ENCODE assay signal across 7 cellular contexts in the genomic region with DNA sequence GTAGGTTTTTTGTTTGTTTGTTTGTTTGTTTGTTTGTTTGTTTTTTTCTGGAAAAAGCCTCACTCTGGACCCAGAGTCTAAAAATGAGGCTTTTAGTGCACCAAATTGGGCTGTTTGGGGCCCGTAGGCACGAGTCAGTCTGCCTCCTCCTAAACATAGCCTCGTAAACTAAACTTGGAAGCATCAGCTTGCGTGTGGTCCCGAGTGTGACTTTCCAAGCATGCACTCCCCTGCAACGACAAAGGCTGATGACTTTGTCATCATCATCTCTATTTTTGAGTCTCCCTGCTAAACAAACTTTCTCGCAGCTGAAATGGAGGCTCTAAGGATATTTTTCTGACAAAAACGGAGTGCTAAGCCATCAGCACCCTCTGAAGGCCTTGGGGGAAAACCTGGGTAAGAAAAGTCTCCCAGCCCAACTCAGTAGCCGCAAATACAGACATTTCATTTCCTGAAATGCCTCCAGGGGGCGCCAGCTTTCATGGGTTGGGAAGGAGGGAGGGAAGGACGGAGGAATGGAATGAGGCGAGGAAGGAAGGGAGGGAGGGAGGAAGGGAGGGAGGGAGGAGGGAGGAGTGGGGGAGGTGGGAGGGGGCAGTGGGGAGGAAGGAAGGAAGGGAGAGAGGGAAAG.
DNase-seq lines count a peak whose midpoint lies in the region; ATAC-seq and TF ChIP-seq lines count a peak whose summit lies in the region.

No MANE protein-coding gene starts in this region.

- H3K27me3 Mint-ChIP-seq in endodermal cell (ENCODE audit: insufficient read depth): no peaks in the 10 kb centered on the region

- H3K27ac Mint-ChIP-seq in endodermal cell: no peak overlapping the region

- H3K9me3 ChIP-seq in RWPE2 (ENCODE audit: severe bottlenecking) (no peaks in the 10 kb centered on the region), endodermal cell (ENCODE audit: control insufficient read depth, low read length) (no peaks in the 10 kb centered on the region), thoracic aorta (no peaks in the 10 kb centered on the region)

- H3K4me1 Mint-ChIP-seq in endodermal cell: peaks cover 45% of the 10 kb centered on the region

- H3K4me3 ChIP-seq in Jurkat, Clone E6-1 (ENCODE audit: low read length): no peak overlapping the region
- H3K4me3 ChIP-seq in RWPE2 (ENCODE audit: severe bottlenecking) (no peak overlapping the region), endodermal cell (ENCODE audit: low read length) (no peak overlapping the region), thoracic aorta (peak overlapping the region; percentile 6)

- H3K9me3 Mint-ChIP-seq in endodermal cell: no peaks in the 10 kb centered on the region

- H3K4me1 ChIP-seq in RWPE2 (ENCODE audit: insufficient read depth, poor library complexity, severe bottlenecking) (peaks cover 61% of the 10 kb centered on the region), endodermal cell (ENCODE audit: control insufficient read depth, insufficient read depth, low read length) (peaks cover 17% of the 10 kb centered on the region), thoracic aorta (ENCODE audit: control insufficient read depth in 1 of 2, low read depth in 2 of 2) (peaks cover 51 to 83% of the 10 kb centered on the region in 2 donors)

- WGBS in endodermal cell (ENCODE audit: insufficient coverage in 1 of 2, insufficient read length in 1 of 2), 2 experiments: 43 to 58% methylated on average over 8 to 12 of the region's 12 CpGs

- H3K27me3 ChIP-seq in RWPE2 (ENCODE audit: insufficient read depth, poor library complexity, severe bottlenecking) (no peaks in the 10 kb centered on the region), endodermal cell (ENCODE audit: control insufficient read depth, insufficient read depth, low read length, poor library complexity, severe bottlenecking) (peaks cover 4% of the 10 kb centered on the region), thoracic aorta (replicated peaks; ENCODE audit: insufficient read depth) (no peaks in the 10 kb centered on the region)

- H3K4me3 Mint-ChIP-seq in endodermal cell: no peak overlapping the region

- no peaks in the 10 kb centered on the region for H3K36me3 ChIP-seq in RWPE2 (ENCODE audit: low read depth)
- no peaks in the 10 kb centered on the region for H3K36me3 ChIP-seq in endodermal cell (ENCODE audit: control insufficient read depth, insufficient read depth, low read length)
- no peaks in the 10 kb centered on the region for H3K36me3 ChIP-seq in thoracic aorta

- peak; percentile 81 for TF ChIP-seq CTCF in RWPE2 (IDR thresholded peaks at IDR 0.05; ENCODE audit: poor library complexity, severe bottlenecking)
- TF ChIP-seq CTCF in endodermal cell (conservative IDR thresholded peaks at IDR 0.05): peak; percentile 76
- peak; percentile 68 for TF ChIP-seq CTCF in thoracic aorta (IDR thresholded peaks at IDR 0.05)

- no peak overlapping the region for H3K9ac ChIP-seq in endodermal cell (ENCODE audit: extremely low read depth, low read length, poor library complexity, severe bottlenecking)

- H3K36me3 Mint-ChIP-seq in endodermal cell (ENCODE audit: low read depth): no peaks in the 10 kb centered on the region

- 0 out of 3 replicates have a peak, but pooled peaks have one; percentile 1 for ATAC-seq in RWPE2 (ENCODE audit: low read depth)
- peak; percentile 61 for ATAC-seq in thoracic aorta (ENCODE audit: insufficient number of reproducible peaks, low FRiP score, low read depth)
- no peak for ATAC-seq in HG03354 (IDR thresholded peaks at IDR 0.05; ENCODE audit: poor library complexity, severe bottlenecking, unreplicated experiment)

- DNase-seq in EL (peak; percentile 94), RWPE2 (ENCODE audit: low spot score) (no peak), endodermal cell (peak; percentile 97), medulla oblongata (ENCODE audit: extremely low spot score) (peak; percentile 91), thoracic aorta (ENCODE audit: low spot score) (peak; percentile 65)
- DNase-seq in Jurkat, Clone E6-1 (ENCODE audit: low read depth, low spot score): peak; percentile 20

- peak overlapping the region; percentile 98 for H3K27ac ChIP-seq in RWPE2 (ENCODE audit: poor library complexity, severe bottlenecking)
- H3K27ac ChIP-seq in endodermal cell (ENCODE audit: low read depth, low read length): no peak overlapping the region
- H3K27ac ChIP-seq in thoracic aorta: peak overlapping the region; percentile 95 to 96
